ENCODE assay signal across 20 cellular contexts in genomic region chr1:244614879-244615278, GRCh38.
"Had no signal": no experiment of that assay in that cellular context is flagged by ENCODE, and none has a peak within 500 bp of the region (broad histone marks: within the 10 kb centered on the region; RNA-seq: fewer than 3 reads in every experiment).

No MANE protein-coding gene starts in this region.

- DNase-seq: activated CD4-positive, alpha-beta memory T cell treated with anti-CD3 and anti-CD28 coated beads for 36 hours; activated CD4-positive, alpha-beta T cell treated with anti-CD3 and anti-CD28 coated beads, Interleukin-2, amount 10 ng/mL, durations not matched to agents 24 days and 14 days; activated CD8-positive, alpha-beta memory T cell treated with anti-CD3 and anti-CD28 coated beads, Interleukin-2, amount 50 U/mL, for 4 hours; activated effector memory CD4-positive, alpha-beta T cell treated with anti-CD3 and anti-CD28 coated beads, Interleukin-2, amount 50 U/mL, for 16 hours; activated naive CD4-positive, alpha-beta T cell treated with anti-CD3 and anti-CD28 coated beads, Interleukin-2, amount 10 ng/mL, durations not matched to agents 7 days and 5 days; activated naive CD8-positive, alpha-beta T cell treated with anti-CD3 and anti-CD28 coated beads, Interleukin-2, amount 10 ng/mL, durations not matched to agents 7 days and 5 days; activated T-cell treated with anti-CD3 and anti-CD28 coated beads, Interleukin-2, amount 50 U/mL, for 1 hour; heart right ventricle; ovary; stimulated activated CD4-positive, alpha-beta T cell treated with anti-CD3 and anti-CD28 coated beads, Interleukin-15, amount 100 ng/mL, for 24 hours; stimulated activated CD4-positive, alpha-beta T cell treated with anti-CD3 and anti-CD28 coated beads, Interleukin-2, amount 100 ng/mL, for 24 hours; stimulated activated naive B cell treated with anti-CD40 and anti-IgM and Interleukin-4, amounts not matched to agents 10 μg/mL and 1 μg/mL and 100 μg/mL, for 72 hours; T-cell; tibial artery had no signal

- H3K27me3 ChIP-seq: ascending aorta, breast epithelium, esophagus muscularis mucosa, foreskin keratinocyte, heart right ventricle, ovary, right atrium auricular region, suprapubic skin, tibial artery had no signal

- H3K9me3 ChIP-seq: ascending aorta, breast epithelium, esophagus muscularis mucosa, ovary, right atrium auricular region, suprapubic skin, tibial artery had no signal

- H3K4me3 ChIP-seq: ascending aorta, breast epithelium, esophagus muscularis mucosa, heart right ventricle, ovary, right atrium auricular region, suprapubic skin, tibial artery had no signal

- ATAC-seq: stimulated activated naive B cell treated with anti-CD40 and anti-IgM and Interleukin-4, amounts not matched to agents 10 μg/mL and 1 μg/mL and 100 μg/mL, for 72 hours; T-cell had no signal

- H3K36me3 ChIP-seq: ascending aorta, breast epithelium, esophagus muscularis mucosa, heart right ventricle, ovary, right atrium auricular region, suprapubic skin, tibial artery had no signal

- H3K27ac ChIP-seq: ascending aorta, breast epithelium, esophagus muscularis mucosa, foreskin keratinocyte, heart right ventricle, ovary, right atrium auricular region, suprapubic skin, tibial artery had no signal

- H3K4me1 ChIP-seq: ascending aorta, breast epithelium, esophagus muscularis mucosa, foreskin keratinocyte, heart right ventricle, right atrium auricular region, suprapubic skin, tibial artery had no signal
